Comparison of ENCODE assay signal across 10 cellular contexts in genomic region chr14:47278233-47278842, GRCh38.
A peak's percentile ranks its signal among the peaks of the same experiment; 100 is the strongest.
DNase-seq lines count a peak whose midpoint lies in the region; ATAC-seq, FAIRE-seq and TF ChIP-seq lines count a peak whose summit lies in the region.
"Had no signal": no experiment of that assay in that cellular context is flagged by ENCODE, and none has a peak within 500 bp of the region (broad histone marks: within the 10 kb centered on the region; RNA-seq: fewer than 3 reads in every experiment).

No MANE protein-coding gene starts in this region.

- no peak overlapping the region for H2AFZ ChIP-seq in keratinocyte (ENCODE audit: control insufficient read depth, low read length)
- H2AFZ ChIP-seq: parathyroid adenoma had no signal

- no peak overlapping the region for H3K27ac ChIP-seq in C4-2B
- H3K27ac ChIP-seq in keratinocyte (ENCODE audit: control insufficient read depth, insufficient read depth, low read length) = no peak overlapping the region
- H3K27ac ChIP-seq: parathyroid adenoma, SJSA1 had no signal

- H3K36me3 ChIP-seq in keratinocyte (ENCODE audit: control insufficient read depth in 2 of 2, extremely low read depth in 1 of 2, insufficient read depth in 2 of 2, low read length in 2 of 2) = no peaks in the 10 kb centered on the region
- H3K36me3 ChIP-seq: SJSA1 had no signal

- H3K9me3 Mint-ChIP-seq in activated naive CD8-positive, alpha-beta T cell treated with anti-CD3 and anti-CD28 coated beads, Interleukin-2, amount 50 U/mL, for 24 hours = peaks cover 4% of the 10 kb centered on the region

- no peak overlapping the region for H3K9ac ChIP-seq in keratinocyte (ENCODE audit: control insufficient read depth, extremely low read depth, insufficient read depth, low read length)
- H3K9ac ChIP-seq: parathyroid adenoma had no signal

- no peaks in the 10 kb centered on the region for H3K27me3 Mint-ChIP-seq in activated naive CD8-positive, alpha-beta T cell treated with anti-CD3 and anti-CD28 coated beads, Interleukin-2, amount 50 U/mL, for 24 hours

- no peak overlapping the region for H3K4me3 ChIP-seq in keratinocyte (ENCODE audit: control insufficient read depth in 2 of 3, extremely low read depth in 1 of 3, insufficient read depth in 2 of 3, low read depth in 1 of 3, low read length in 3 of 3)
- H3K4me3 ChIP-seq: SJSA1 had no signal

- no peaks in the 10 kb centered on the region for H3K79me2 ChIP-seq in keratinocyte (ENCODE audit: control insufficient read depth, insufficient read depth, low read length)
- H3K79me2 ChIP-seq: parathyroid adenoma had no signal

- H3K4me2 ChIP-seq in keratinocyte (ENCODE audit: control insufficient read depth, extremely low read depth, insufficient read depth, low read depth, low read length) = no peak overlapping the region

- DNase-seq in NCI-H446 (lab: John Stamatoyannopoulos, UW) (peak; percentile 33 to 71), keratinocyte (ENCODE audit: low read depth, low spot score) (no peak), HCEC 1CT (no peak)
- peak; percentile 42 for DNase-seq in activated naive CD8-positive, alpha-beta T cell treated with anti-CD3 and anti-CD28 coated beads, Interleukin-2, amount 50 U/mL, for 24 hours
- DNase-seq in stimulated activated CD8-positive, alpha-beta memory T cell treated with anti-CD3 and anti-CD28 coated beads, Interleukin-4, amount 100 ng/mL, for 48 hours = peak; percentile 66

- ATAC-seq in GM18508 (IDR thresholded peaks at IDR 0.05; ENCODE audit: insufficient read depth, unreplicated experiment) (peak; percentile 53), HG03066 (IDR thresholded peaks at IDR 0.05; ENCODE audit: low read depth, unreplicated experiment) (peak; percentile 82)
- ATAC-seq in activated naive CD8-positive, alpha-beta T cell treated with anti-CD3 and anti-CD28 coated beads, Interleukin-2, amount 50 U/mL, for 24 hours = peak; percentile 59

- H3K4me1 ChIP-seq in keratinocyte (ENCODE audit: control insufficient read depth, extremely low read depth, insufficient read depth, low read length) = no peaks in the 10 kb centered on the region
- H3K4me1 ChIP-seq: parathyroid adenoma, SJSA1 had no signal

- no peaks in the 10 kb centered on the region for H4K20me1 ChIP-seq in keratinocyte (ENCODE audit: control insufficient read depth, extremely low read depth, insufficient read depth, low read length)

- TF ChIP-seq CTCF in C4-2B (conservative IDR thresholded peaks at IDR 0.05) (peak; percentile 92), keratinocyte (optimal IDR thresholded peaks at IDR 0.05 in 1 of 3, IDR thresholded peaks at IDR 0.05 in 1 of 3, conservative IDR thresholded peaks at IDR 0.05 in 1 of 3; ENCODE audit: extremely low read depth in 1 of 3, insufficient read depth in 2 of 3, low read length in 3 of 3) (peak; percentile 57 to 73 (median 67))

- dilution Hi-C loops in keratinocyte (cut with MboI; ENCODE audit: extremely low pct_ligation_motif_present, low sequenced_read_pairs) = no loop called here

- no peak for FAIRE-seq in keratinocyte (lab: Jason Lieb, UNC)

- H3K9me3 ChIP-seq in keratinocyte (ENCODE audit: control insufficient read depth, low read depth, low read length) = no peaks in the 10 kb centered on the region
- H3K9me3 ChIP-seq: SJSA1 had no signal

- no peaks in the 10 kb centered on the region for H3K36me3 Mint-ChIP-seq in activated naive CD8-positive, alpha-beta T cell treated with anti-CD3 and anti-CD28 coated beads, Interleukin-2, amount 50 U/mL, for 24 hours (ENCODE audit: low read depth)

- H3K4me1 Mint-ChIP-seq in activated naive CD8-positive, alpha-beta T cell treated with anti-CD3 and anti-CD28 coated beads, Interleukin-2, amount 50 U/mL, for 24 hours = no peaks in the 10 kb centered on the region

- H3K27me3 ChIP-seq in keratinocyte (ENCODE audit: control insufficient read depth, extremely low read depth, insufficient read depth, low read length) = no peaks in the 10 kb centered on the region
- H3K27me3 ChIP-seq: SJSA1 had no signal

- no peak overlapping the region for H3K27ac Mint-ChIP-seq in activated naive CD8-positive, alpha-beta T cell treated with anti-CD3 and anti-CD28 coated beads, Interleukin-2, amount 50 U/mL, for 24 hours

- H3K9me1 ChIP-seq in keratinocyte (ENCODE audit: control insufficient read depth, extremely low read depth, insufficient read depth, low read length) = no peaks in the 10 kb centered on the region

- H3K4me3 Mint-ChIP-seq in activated naive CD8-positive, alpha-beta T cell treated with anti-CD3 and anti-CD28 coated beads, Interleukin-2, amount 50 U/mL, for 24 hours = no peak overlapping the region

Comparison
In these comparisons a context has a peak if more than half of its experiments do, and no peak if none do; other contexts are left out.
1. DNase-seq: peak in NCI-H446 (2 of 2), activated naive CD8-positive, alpha-beta T cell treated with anti-CD3 and anti-CD28 coated beads, Interleukin-2, amount 50 U/mL, for 24 hours (single experiment) and stimulated activated CD8-positive, alpha-beta memory T cell treated with anti-CD3 and anti-CD28 coated beads, Interleukin-4, amount 100 ng/mL, for 48 hours (single experiment); none in keratinocyte (single experiment) and HCEC 1CT (single experiment).
2. Peak in every context shown above with its lines, with median percentiles within 50 percentile points of each other: ATAC-seq.